ENCODE assay signal across 8 cellular contexts in the genomic region with DNA sequence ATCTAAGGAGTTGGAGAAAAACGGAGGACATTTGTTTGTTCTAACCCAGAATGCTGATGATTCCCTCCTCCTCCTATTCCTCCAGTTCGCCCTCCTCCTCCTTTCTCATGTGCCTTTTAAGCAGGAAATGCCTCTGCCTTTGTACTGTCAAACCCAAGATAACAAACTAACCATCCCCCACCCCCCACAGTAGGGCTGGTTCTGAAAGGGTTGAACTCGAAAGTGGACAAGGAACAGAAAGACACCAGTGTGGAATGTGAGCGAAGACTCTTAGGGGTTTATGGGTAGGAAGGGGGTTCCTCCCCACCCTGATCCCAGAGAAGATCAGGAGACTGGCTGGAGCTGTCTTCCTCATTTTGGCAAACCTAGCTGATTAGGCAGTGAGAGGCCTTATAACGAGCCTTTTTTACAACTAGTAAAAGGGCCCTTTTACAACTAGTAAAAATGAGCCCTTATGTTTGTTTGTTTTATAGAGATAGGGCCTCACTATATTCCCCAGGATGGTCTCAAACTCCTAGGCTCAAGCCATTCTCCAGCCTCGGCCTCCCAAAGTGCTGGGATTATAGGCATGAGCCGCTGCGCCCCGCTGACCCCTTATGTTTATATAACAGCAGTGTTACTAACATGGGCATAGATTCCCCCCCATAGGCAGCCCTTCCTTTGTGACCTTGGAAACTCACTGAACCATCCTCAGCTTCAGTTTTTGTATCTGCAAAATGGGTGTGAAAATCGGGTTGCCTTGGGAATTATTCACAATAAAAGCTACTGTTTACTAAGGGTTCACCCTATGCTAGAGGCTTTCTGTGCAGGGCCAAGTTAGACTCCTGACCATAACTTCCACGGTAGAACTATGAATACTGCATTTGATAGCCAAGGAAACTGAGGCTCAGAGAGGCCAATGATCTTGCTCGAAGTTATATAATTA. TPM values are rescaled to one million over a fixed set of nuclear protein-coding genes. Genes with fewer than 3 reads are reported as not detected.
DNase-seq lines count a peak whose midpoint lies in the region; ATAC-seq and TF ChIP-seq lines count a peak whose summit lies in the region.

No MANE protein-coding gene starts in this region.

- TF ChIP-seq CTCF in type B pancreatic cell (conservative IDR thresholded peaks at IDR 0.05): no peak

- H3K4me1 Mint-ChIP-seq in T-helper 1 cell treated with Interleukin-12 subunit alpha and Interleukin-12 subunit beta and Interleukin-4 antibody, amounts not matched to agents 30 μg/mL and 1 μg/mL, for 36 hours (ENCODE audit: low read depth): peaks cover 26% of the 10 kb centered on the region
- peaks cover 23% of the 10 kb centered on the region for H3K4me1 Mint-ChIP-seq in type B pancreatic cell (ENCODE audit: unreplicated experiment)

- peak overlapping the region; percentile 86 for H3K9ac ChIP-seq in endocrine pancreas (ENCODE audit: control insufficient read depth, insufficient read depth, low read length)

- no peaks in the 10 kb centered on the region for H3K36me3 ChIP-seq in HAP-1 (replicated peaks)
- no peaks in the 10 kb centered on the region for H3K36me3 ChIP-seq in endocrine pancreas (ENCODE audit: control insufficient read depth, insufficient read depth, low read length)

- H3K4me3 Mint-ChIP-seq in T-helper 1 cell treated with Interleukin-12 subunit alpha and Interleukin-12 subunit beta and Interleukin-4 antibody, amounts not matched to agents 30 μg/mL and 1 μg/mL, for 36 hours: peak overlapping the region; percentile 88
- H3K4me3 Mint-ChIP-seq in type B pancreatic cell: peak overlapping the region; percentile 95

- no peaks in the 10 kb centered on the region for H3K9me3 ChIP-seq in HAP-1
- no peaks in the 10 kb centered on the region for H3K9me3 ChIP-seq in endocrine pancreas (ENCODE audit: control insufficient read depth, low read length)

- no peaks in the 10 kb centered on the region for H3K27me3 ChIP-seq in HAP-1 (ENCODE audit: low read depth)
- no peaks in the 10 kb centered on the region for H3K27me3 ChIP-seq in endocrine pancreas (ENCODE audit: control insufficient read depth, insufficient read depth, low read length)

- H3K27me3 Mint-ChIP-seq in T-helper 1 cell treated with Interleukin-12 subunit alpha and Interleukin-12 subunit beta and Interleukin-4 antibody, amounts not matched to agents 30 μg/mL and 1 μg/mL, for 36 hours (ENCODE audit: low read depth): no peaks in the 10 kb centered on the region
- H3K27me3 Mint-ChIP-seq in type B pancreatic cell: no peaks in the 10 kb centered on the region

- no peak for ATAC-seq in GM19351 (IDR thresholded peaks at IDR 0.05; ENCODE audit: unreplicated experiment)
- no peak for ATAC-seq in HG02763 (IDR thresholded peaks at IDR 0.05; ENCODE audit: unreplicated experiment)

- H3K4me3 ChIP-seq in HAP-1: peak overlapping the region; percentile 75
- peak overlapping the region; percentile 51 for H3K4me3 ChIP-seq in endocrine pancreas (ENCODE audit: control insufficient read depth, insufficient read depth, low read length)

- in situ Hi-C loops in HAP-1 (cut with MboI; ENCODE audit: low sequenced_read_pairs): loop anchor here (25.0 kb wide), 1 partner anchor 156 kb away; no protein-coding TSS in a partner anchor

- H3K4me1 ChIP-seq in HAP-1 (peaks cover 13% of the 10 kb centered on the region), endocrine pancreas (ENCODE audit: control insufficient read depth, insufficient read depth, low read length) (no peaks in the 10 kb centered on the region)

- DNase-seq in AML-193 (lab: John Stamatoyannopoulos, UW) (peak; percentile 6 to 16), HAP-1 (ENCODE audit: low spot score in 2 of 2) (peak; percentile 67 to 73), mesenteric fat pad (ENCODE audit: low spot score) (peak; percentile 53), type B pancreatic cell (ENCODE audit: extremely low spot score, unreplicated experiment) (no peak)

- H3K36me3 Mint-ChIP-seq in T-helper 1 cell treated with Interleukin-12 subunit alpha and Interleukin-12 subunit beta and Interleukin-4 antibody, amounts not matched to agents 30 μg/mL and 1 μg/mL, for 36 hours (ENCODE audit: low read depth): no peaks in the 10 kb centered on the region
- H3K36me3 Mint-ChIP-seq in type B pancreatic cell: peaks cover 9% of the 10 kb centered on the region

- peak overlapping the region; percentile 74 for H3K27ac Mint-ChIP-seq in T-helper 1 cell treated with Interleukin-12 subunit alpha and Interleukin-12 subunit beta and Interleukin-4 antibody, amounts not matched to agents 30 μg/mL and 1 μg/mL, for 36 hours
- H3K27ac Mint-ChIP-seq in type B pancreatic cell: peak overlapping the region; percentile 87

- no peaks in the 10 kb centered on the region for H3K9me3 Mint-ChIP-seq in T-helper 1 cell treated with Interleukin-12 subunit alpha and Interleukin-12 subunit beta and Interleukin-4 antibody, amounts not matched to agents 30 μg/mL and 1 μg/mL, for 36 hours
- no peaks in the 10 kb centered on the region for H3K9me3 Mint-ChIP-seq in type B pancreatic cell

RNA-seq across cellular contexts. Expression of gene CHD9, which starts 1.1 kb away (rescaled TPM):
- total RNA-seq in mesenteric fat pad: 100 TPM
- 45.8 and 68.6 TPM in 2 replicates for total RNA-seq in type B pancreatic cell (ENCODE audit: low replicate concordance)

RNA-seq across cellular contexts. Expression of gene CHD9NB, which starts 3.2 kb away (rescaled TPM):
- total RNA-seq in mesenteric fat pad (0.48 TPM), type B pancreatic cell (ENCODE audit: low replicate concordance) (2.6 and 4.4 TPM in 2 replicates)
